Comparison of ENCODE assay signal across 8 cellular contexts in the genomic region with DNA sequence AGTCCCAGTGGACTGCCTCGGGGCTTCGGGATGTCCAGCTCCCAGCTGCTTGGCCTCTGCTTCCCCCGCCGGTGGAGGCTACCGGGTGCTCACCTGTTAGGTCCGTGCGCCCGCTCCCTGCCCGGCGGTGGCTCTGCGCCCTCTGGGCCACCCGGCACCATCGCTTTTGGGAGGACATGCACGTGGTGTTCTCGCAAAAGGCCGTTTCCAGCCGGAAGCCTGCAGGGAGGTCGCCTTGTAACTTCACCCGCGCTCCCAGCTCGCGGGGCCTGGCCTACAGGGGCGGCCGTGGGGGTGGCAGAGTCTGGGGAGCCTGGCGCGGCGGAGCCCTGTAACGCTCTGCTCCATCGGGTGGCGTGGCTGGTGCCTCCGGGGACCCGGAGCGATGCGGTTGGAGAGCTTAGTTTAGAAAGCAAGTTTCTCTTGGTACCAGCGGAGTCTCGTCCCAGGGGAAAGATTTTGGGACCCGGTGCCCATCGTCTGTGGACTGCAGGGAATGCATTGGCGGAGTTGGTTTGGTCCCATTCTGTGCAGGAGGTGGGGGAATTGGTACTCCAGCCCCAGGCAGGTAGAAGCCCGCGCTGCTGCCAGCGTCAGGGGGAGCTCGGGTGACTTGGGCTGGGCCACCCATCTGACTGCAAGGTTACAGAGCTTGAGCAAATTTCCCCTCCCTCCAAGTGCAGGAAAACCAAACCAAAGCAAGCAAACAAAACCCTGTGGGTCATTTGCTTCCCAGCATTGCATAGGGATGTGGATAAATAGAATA. TPM values are rescaled to one million over a fixed set of nuclear protein-coding genes. Genes with fewer than 3 reads are reported as not detected.
DNase-seq lines count a peak whose midpoint lies in the region; ATAC-seq and TF ChIP-seq lines count a peak whose summit lies in the region.

No MANE protein-coding gene starts in this region.

- H3K27ac Mint-ChIP-seq in GM23338 (no peak overlapping the region), endothelial cell (ENCODE audit: unreplicated experiment) (no peak overlapping the region)
- H3K27ac Mint-ChIP-seq in activated CD4-positive, alpha-beta memory T cell treated with anti-CD3 and anti-CD28 coated beads for 36 hours = no peak overlapping the region

- H3K36me3 Mint-ChIP-seq in GM23338 (ENCODE audit: low read depth) (peaks cover 3% of the 10 kb centered on the region; the same call in 1 of the 3 replicates), endothelial cell (ENCODE audit: low read depth, unreplicated experiment) (no peaks in the 10 kb centered on the region)
- H3K36me3 Mint-ChIP-seq in activated CD4-positive, alpha-beta memory T cell treated with anti-CD3 and anti-CD28 coated beads for 36 hours = peaks cover 3% of the 10 kb centered on the region

- H3K27ac ChIP-seq in GM23338 (ENCODE audit: low read depth) = no peak overlapping the region

- POLR2A ChIA-PET in activated CD4-positive, alpha-beta memory T cell treated with anti-CD3 and anti-CD28 coated beads for 36 hours (lab: Charles Lee) = interaction anchor here (1.2 to 2.2 kb wide), 2 partner anchors 27 to 64 kb away, joined by 3 to 9 read pairs; no protein-coding TSS in a partner anchor

- H3F3A ChIP-seq in GM23338 (replicated peaks; ENCODE audit: low read depth) = no peaks in the 10 kb centered on the region

- peaks cover 52% of the 10 kb centered on the region for H3K79me2 ChIP-seq in GM23338 (replicated peaks; ENCODE audit: insufficient read depth)

- CTCF ChIA-PET in activated CD4-positive, alpha-beta memory T cell treated with anti-CD3 and anti-CD28 coated beads for 36 hours (lab: Charles Lee) = interaction anchor here (0.5 to 2.4 kb wide), 8 partner anchors 14 to 1749 kb away, joined by 3 to 11 read pairs (median 5); no protein-coding TSS in a partner anchor

- H3K4me3 Mint-ChIP-seq in GM23338 (peak overlapping the region; percentile 84), endothelial cell (ENCODE audit: unreplicated experiment) (peak overlapping the region; percentile 85)
- H3K4me3 Mint-ChIP-seq in activated CD4-positive, alpha-beta memory T cell treated with anti-CD3 and anti-CD28 coated beads for 36 hours = peak overlapping the region; percentile 83

- peaks cover 30% of the 10 kb centered on the region for H3K4me1 Mint-ChIP-seq in GM23338
- peaks cover 13% of the 10 kb centered on the region for H3K4me1 Mint-ChIP-seq in activated CD4-positive, alpha-beta memory T cell treated with anti-CD3 and anti-CD28 coated beads for 36 hours (ENCODE audit: low read depth)
- peaks cover 8% of the 10 kb centered on the region for H3K4me1 Mint-ChIP-seq in endothelial cell (ENCODE audit: unreplicated experiment)

- H3K27me3 ChIP-seq in GM23338 (ENCODE audit: insufficient read depth) = no peaks in the 10 kb centered on the region

- no peaks in the 10 kb centered on the region; the same call in 1 of the 2 replicates for H3K36me3 ChIP-seq in GM23338 (ENCODE audit: insufficient read depth)

- peak; percentile 50 for ATAC-seq in GM23338

- H3K9me3 Mint-ChIP-seq in GM23338 (no peaks in the 10 kb centered on the region), endothelial cell (ENCODE audit: unreplicated experiment) (no peaks in the 10 kb centered on the region)
- H3K9me3 Mint-ChIP-seq in activated CD4-positive, alpha-beta memory T cell treated with anti-CD3 and anti-CD28 coated beads for 36 hours = no peaks in the 10 kb centered on the region

- H4K20me1 ChIP-seq in GM23338 (replicated peaks; ENCODE audit: insufficient read depth) = peaks cover 26% of the 10 kb centered on the region

- TF ChIP-seq CTCF in GM23338 (conservative IDR thresholded peaks at IDR 0.05; ENCODE audit: low read depth in 2 of 2) (no peak), endothelial cell (IDR thresholded peaks at IDR 0.05; ENCODE audit: unreplicated experiment) (no peak)

- H3K4me3 ChIP-seq in GM08714 (ENCODE audit: low read length) (peak overlapping the region; percentile 81), GM23338 (peak overlapping the region; percentile 92)

- peaks cover 7% of the 10 kb centered on the region for H3K27me3 Mint-ChIP-seq in GM23338 (ENCODE audit: insufficient read depth, low read depth, poor library complexity)
- peaks cover 11% of the 10 kb centered on the region for H3K27me3 Mint-ChIP-seq in activated CD4-positive, alpha-beta memory T cell treated with anti-CD3 and anti-CD28 coated beads for 36 hours
- H3K27me3 Mint-ChIP-seq in endothelial cell (ENCODE audit: unreplicated experiment) = peaks cover 9% of the 10 kb centered on the region

- H3K4me1 ChIP-seq in GM23338 (ENCODE audit: insufficient read depth) = peaks cover 35% of the 10 kb centered on the region

- H3K9me2 ChIP-seq in GM23338 (ENCODE audit: insufficient read depth) = no peaks in the 10 kb centered on the region

- H2AFZ ChIP-seq in GM23338 = peak overlapping the region; percentile 94

- DNase-seq in GM23338 (ENCODE audit: low spot score) (peak; percentile 52), NAMALWA (ENCODE audit: low spot score) (peak; percentile 59), endothelial cell (ENCODE audit: low spot score) (peak; percentile 34), myocyte (ENCODE audit: low read depth) (peak; percentile 28), cerebellum (ENCODE audit: low spot score) (no peak)
- DNase-seq in activated CD4-positive, alpha-beta memory T cell treated with anti-CD3 and anti-CD28 coated beads for 36 hours = peak; percentile 48
- peak; percentile 34 for DNase-seq in stimulated activated naive CD4-positive, alpha-beta T cell treated with Interleukin-2 at 50 U/mL for 16 hours (lab: John Stamatoyannopoulos, UW)

- intact Hi-C loops in activated CD4-positive, alpha-beta memory T cell treated with anti-CD3 and anti-CD28 coated beads for 36 hours (cut with micrococcal nuclease) = loop anchor here (2.0 to 5.0 kb wide), 4 partner anchors 34 to 111 kb away; no protein-coding TSS in a partner anchor

- H3K4me2 ChIP-seq in GM23338 = peak overlapping the region; percentile 96

TF ChIP-seq in GM23338, 12 proteins besides CTCF, POLR2A, EP300 and RAD21:
- no peak for TF ChIP-seq EZH2 (IDR thresholded peaks at IDR 0.05; ENCODE audit: low read depth, unreplicated experiment)
TF ChIP-seq in GM23338: peak in this region for 0.

RNA-seq across cellular contexts. Expression of a gene that starts 0.7 kb away (rescaled TPM):
- 41.0 and 45.7 TPM in 2 replicates for total RNA-seq in GM23338 (2014; rRNA removed; shearing (Covaris generic))
- 8.3 and 11.9 TPM in 2 replicates for polyA plus RNA-seq in GM23338 (2016; fragmentation: Nextera tagmentation; extraction: Ambion mirVana)
- 10 to 100 TPM; 50.3 to 50.8 TPM for total RNA-seq in activated CD4-positive, alpha-beta memory T cell treated with anti-CD3 and anti-CD28 coated beads for 36 hours
- total RNA-seq in endothelial cell (ENCODE audit: unreplicated experiment) (11.4 TPM), myocyte (11.9 and 18.7 TPM in 2 replicates), cerebellum (32.1 TPM)
- 5.4 TPM for polyA plus RNA-seq in myocyte (2012)
